In genomic region chr17:49788443-49789277, GRCh38 we compare ENCODE assay signal across 8 cellular contexts. TPM values are rescaled to one million over a fixed set of nuclear protein-coding genes. Genes with fewer than 3 reads are reported as not detected.
A peak's percentile ranks its signal among the peaks of the same experiment; 100 is the strongest.
DNase-seq lines count a peak whose midpoint lies in the region; ATAC-seq and TF ChIP-seq lines count a peak whose summit lies in the region.

Gene KAT7, plus strand, starts transcription at chr17:49788681. Its CDS starts 154 bp downstream, at chr17:49788835.

- CTCF ChIA-PET in mammary epithelial cell (lab: Charles Lee; ENCODE audit: low non-redundant PET) = interaction anchor here (0.5 kb wide), 1 partner anchor 12 kb away, joined by 8 read pairs; no protein-coding TSS in a partner anchor

- ATAC-seq in GM18873 (IDR thresholded peaks at IDR 0.05; ENCODE audit: low FRiP score, unreplicated experiment) (peak; percentile 86), HG03139 (IDR thresholded peaks at IDR 0.05; ENCODE audit: unreplicated experiment) (peak; percentile 91)

- TSS peak; percentile 66 for BruUV-seq in mammary epithelial cell (replicated peaks; lab: Mats Ljungman, UMichigan)

- H3K79me2 ChIP-seq in mammary epithelial cell (ENCODE audit: insufficient read depth, low read length) = peaks cover 47% of the 10 kb centered on the region

- H3K27ac ChIP-seq in WERI-Rb-1 (peak within 1 kb of the TSS; percentile 99), mammary epithelial cell (ENCODE audit: insufficient read depth, low read depth, low read length) (peak within 1 kb of the TSS; percentile 96), skeletal muscle tissue (ENCODE audit: low read depth, low read length) (peak within 1 kb of the TSS; percentile 99)

- peaks cover 47% of the 10 kb centered on the region for H3K36me3 ChIP-seq in WERI-Rb-1
- H3K36me3 ChIP-seq in mammary epithelial cell (ENCODE audit: insufficient read depth, low read length) = no peaks in the 10 kb centered on the region
- peaks cover 2 to 16% (median 10%) of the 10 kb centered on the region in 3 donors for H3K36me3 ChIP-seq in skeletal muscle tissue (ENCODE audit: control insufficient read depth in 3 of 3, insufficient read depth in 3 of 3, low read length in 3 of 3)

- in situ Hi-C loops in ACHN (cut with HindIII; ENCODE audit: low pct_ligation_motif_present, low pct_unique_long_range_greater_than_20kb, low sequenced_read_pairs) = no loop called here
- in situ Hi-C loops in mammary epithelial cell (cut with MboI; ENCODE audit: low sequenced_read_pairs in 2 of 2) = no loop called here

- intact Hi-C loops in mammary epithelial cell (cut with micrococcal nuclease) = loop anchor here (1.0 to 2.0 kb wide), 2 partner anchors 80 to 220 kb away; no protein-coding TSS in a partner anchor

- DNase-seq in ACHN = peak; percentile 100
- peak; percentile 99 for DNase-seq in NCI-H2227 (lab: John Stamatoyannopoulos, UW; ENCODE audit: unreplicated experiment)
- DNase-seq in WERI-Rb-1 = peak; percentile 100
- DNase-seq in mammary epithelial cell = peak; percentile 99

- TF ChIP-seq CTCF in WERI-Rb-1 (IDR thresholded peaks at IDR 0.05; ENCODE audit: low read depth, low read length) (no peak), mammary epithelial cell (conservative IDR thresholded peaks at IDR 0.05 in 1 of 2, IDR thresholded peaks at IDR 0.05 in 1 of 2; ENCODE audit: extremely low read depth in 1 of 2, insufficient read depth in 1 of 2, low read depth in 1 of 2, low read length in 2 of 2) (no peak)

- no peaks in the 10 kb centered on the region for H3K27me3 ChIP-seq in WERI-Rb-1 (ENCODE audit: insufficient read depth, low read depth, severe bottlenecking)
- no peaks in the 10 kb centered on the region for H3K27me3 ChIP-seq in mammary epithelial cell (ENCODE audit: insufficient read depth, low read length)
- no peaks in the 10 kb centered on the region for H3K27me3 ChIP-seq in skeletal muscle tissue (ENCODE audit: control insufficient read depth in 3 of 3, insufficient read depth in 3 of 3, low read length in 3 of 3)

- H2AFZ ChIP-seq in mammary epithelial cell (ENCODE audit: low read depth, low read length) = peak within 1 kb of the TSS; percentile 95

- H3K4me3 ChIP-seq in WERI-Rb-1 (ENCODE audit: low read depth, low read length) (peak within 1 kb of the TSS; percentile 92), mammary epithelial cell (replicated peaks in 1 of 3; ENCODE audit: insufficient read depth in 1 of 3, low read depth in 2 of 3, low read length in 3 of 3) (peak within 1 kb of the TSS; percentile 92 to 100 (median 99)), iPS-18c (ENCODE audit: insufficient read depth, low read depth, low read length) (peak within 1 kb of the TSS; percentile 85), skeletal muscle tissue (ENCODE audit: low read length in 3 of 3) (peak within 1 kb of the TSS; percentile 92 to 100 (median 98))

- H3K4me1 ChIP-seq in mammary epithelial cell (ENCODE audit: insufficient read depth, low read length) = peaks cover 11% of the 10 kb centered on the region
- H3K4me1 ChIP-seq in skeletal muscle tissue (ENCODE audit: control insufficient read depth in 3 of 3, insufficient read depth in 3 of 3, low read length in 3 of 3) = peaks cover 26 to 38% (median 33%) of the 10 kb centered on the region in 3 donors

- dilution Hi-C loops in mammary epithelial cell (cut with HindIII; ENCODE audit: low sequenced_read_pairs) = loop anchor here (5.0 kb wide), 1 partner anchor 81 kb away; the partner anchor contains the start of gene SLC35B1

- H3K4me2 ChIP-seq in mammary epithelial cell (ENCODE audit: insufficient read depth, low read depth, low read length) = peak within 1 kb of the TSS; percentile 84

- H3K9me3 ChIP-seq in WERI-Rb-1 (ENCODE audit: severe bottlenecking) = peaks cover 5% of the 10 kb centered on the region
- no peaks in the 10 kb centered on the region for H3K9me3 ChIP-seq in mammary epithelial cell (replicated peaks; ENCODE audit: insufficient read depth, low read length)
- H3K9me3 ChIP-seq in iPS-18c (ENCODE audit: control insufficient read depth, insufficient read depth, low read length) = no peaks in the 10 kb centered on the region
- H3K9me3 ChIP-seq in skeletal muscle tissue (ENCODE audit: control insufficient read depth in 3 of 3, low read length in 3 of 3) = no peaks in the 10 kb centered on the region

- no peaks in the 10 kb centered on the region for H4K20me1 ChIP-seq in mammary epithelial cell (ENCODE audit: insufficient read depth, low read length)

- peak within 1 kb of the TSS; percentile 97 for H3K9ac ChIP-seq in mammary epithelial cell (ENCODE audit: insufficient read depth, low read length)
- peak within 1 kb of the TSS; percentile 99 to 100 (median 100) for H3K9ac ChIP-seq in skeletal muscle tissue (ENCODE audit: low read depth in 1 of 3, low read length in 3 of 3)

- WGBS in mammary epithelial cell (ENCODE audit: low coverage, missing lambda C conversion rate) = 2% methylated on average over 22 of the region's 63 CpGs

RNA-seq across cellular contexts. Expression of gene KAT7, which starts in this region (rescaled TPM):
- total RNA-seq in mammary epithelial cell = 10 to 100 TPM; 22.5 to 43.2 TPM
- 15.7 TPM for polyA plus RNA-seq in mammary epithelial cell
- 54.0 TPM for polyA minus RNA-seq in mammary epithelial cell
- total RNA-seq in skeletal muscle tissue = 23.5 TPM

Comparison
In these comparisons a context has a peak if more than half of its experiments do, and no peak if none do; other contexts are left out.
1. Peak in every context shown above with its lines: DNase-seq, ATAC-seq, H3K4me3 ChIP-seq and H3K27ac ChIP-seq.